Comparison of ENCODE assay signal across 12 cellular contexts in the genomic region with DNA sequence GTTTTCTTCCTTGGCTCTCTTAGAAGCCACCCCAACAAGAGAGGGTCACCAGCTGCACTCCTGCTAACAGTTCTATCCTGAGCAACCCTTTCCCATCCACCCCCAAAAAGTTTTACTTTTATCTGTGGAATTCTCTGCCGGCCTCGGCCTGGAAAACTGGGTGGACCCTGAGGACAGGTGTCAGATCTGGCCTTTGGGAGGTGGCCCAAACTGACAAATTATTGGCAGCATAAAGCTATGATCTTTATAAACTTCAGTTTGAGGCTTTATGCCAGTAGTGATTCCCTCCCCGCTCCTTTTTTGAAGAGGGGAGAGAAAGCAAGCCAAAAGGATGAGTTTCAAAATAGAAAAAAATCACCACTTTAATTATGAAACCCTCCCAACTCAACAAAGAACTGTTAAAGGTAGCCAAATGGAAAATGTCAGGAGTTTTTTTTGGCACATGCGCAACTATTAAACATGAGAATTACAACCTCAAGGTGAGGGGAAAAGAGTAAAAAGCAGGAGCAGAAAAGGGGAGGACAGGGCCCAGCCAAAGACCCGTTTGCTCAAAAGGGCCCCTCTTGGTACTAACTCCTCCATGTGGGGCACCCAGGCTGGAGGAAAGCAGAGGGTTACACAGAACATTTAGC. TPM values are rescaled to one million over a fixed set of nuclear protein-coding genes. Genes with fewer than 3 reads are reported as not detected.
A peak's percentile ranks its signal among the peaks of the same experiment; 100 is the strongest.
DNase-seq lines count a peak whose midpoint lies in the region; ATAC-seq and TF ChIP-seq lines count a peak whose summit lies in the region.
"Had no signal": no experiment of that assay in that cellular context is flagged by ENCODE, and none has a peak within 500 bp of the region (broad histone marks: within the 10 kb centered on the region; RNA-seq: fewer than 3 reads in every experiment).

No MANE protein-coding gene starts in this region.

- H3K4me1 ChIP-seq in fibroblast of lung (ENCODE audit: control insufficient read depth, extremely low read depth, insufficient read depth, low read length), result peaks cover 24% of the 10 kb centered on the region

- no peaks in the 10 kb centered on the region for H3K36me3 ChIP-seq in SK-N-MC (ENCODE audit: insufficient read depth, low read length)
- no peaks in the 10 kb centered on the region for H3K36me3 ChIP-seq in fibroblast of lung (ENCODE audit: control insufficient read depth, insufficient read depth, low read length)

- no peaks in the 10 kb centered on the region for H4K20me1 ChIP-seq in fibroblast of lung (ENCODE audit: control insufficient read depth, extremely low read depth, insufficient read depth, low read length)

- H3K9me3 ChIP-seq in SK-N-MC (ENCODE audit: low read depth, low read length) (no peaks in the 10 kb centered on the region), fibroblast of lung (ENCODE audit: control insufficient read depth, insufficient read depth, low read depth, low read length) (no peaks in the 10 kb centered on the region)

- peaks cover 69% of the 10 kb centered on the region for H3K79me2 ChIP-seq in fibroblast of lung (ENCODE audit: control insufficient read depth, insufficient read depth, low read length)

- CTCF ChIA-PET in activated naive CD4-positive, alpha-beta T cell treated with anti-CD3 and anti-CD28 coated beads for 36 hours (lab: Charles Lee), result interaction anchor here (0.7 to 5.5 kb wide), 5 partner anchors 32 to 226 kb away, joined by 3 to 36 read pairs (median 4); no protein-coding TSS in a partner anchor

- peak overlapping the region; percentile 79 for H3K27ac Mint-ChIP-seq in activated naive CD4-positive, alpha-beta T cell treated with anti-CD3 and anti-CD28 coated beads for 36 hours
- H3K27ac Mint-ChIP-seq in stimulated activated naive CD8-positive, alpha-beta T cell treated with anti-CD3 and anti-CD28 coated beads, Interleukin-15, amount 100 ng/mL, for 72 hours, result peak overlapping the region; percentile 77 to 97

- intact Hi-C loops in activated naive CD4-positive, alpha-beta T cell treated with anti-CD3 and anti-CD28 coated beads for 36 hours (cut with micrococcal nuclease), result loop anchor here (1.0 to 5.0 kb wide), 11 partner anchors 21 to 565 kb away; partner anchors contain the start of genes FBXW11, STK10 and UBTD2

- no peak for DNase-seq in activated naive CD4-positive, alpha-beta T cell treated with anti-CD3 and anti-CD28 coated beads for 36 hours
- no peak for DNase-seq in activated naive CD4-positive, alpha-beta T cell treated with anti-CD3 and anti-CD28 coated beads, Interleukin-2, amount 50 U/mL, for 16 hours
- DNase-seq in SK-N-MC (ENCODE audit: low read depth, low spot score) (no peak), fibroblast of lung (ENCODE audit: low read depth in 2 of 2) (no peak), NCI-H2227 treated with DMSO at 0.1 percent for 48 hours (lab: John Stamatoyannopoulos, UW) (no peak), 8988T (no peak), nucleus accumbens (lab: John Stamatoyannopoulos, UW) (no peak)
- no peak for DNase-seq in stimulated activated naive CD8-positive, alpha-beta T cell treated with anti-CD3 and anti-CD28 coated beads, Interleukin-15, amount 100 ng/mL, for 72 hours
- DNase-seq: activated gamma-delta T cell; effector CD4-positive, alpha-beta T cell; glutamatergic neuron; NCI-H2081 treated with DMSO at 0.1 percent for 48 hours had no signal

- H3K4me1 Mint-ChIP-seq in activated naive CD4-positive, alpha-beta T cell treated with anti-CD3 and anti-CD28 coated beads for 36 hours (ENCODE audit: low read depth), result peaks cover 84% of the 10 kb centered on the region
- peaks cover 89% of the 10 kb centered on the region for H3K4me1 Mint-ChIP-seq in stimulated activated naive CD8-positive, alpha-beta T cell treated with anti-CD3 and anti-CD28 coated beads, Interleukin-15, amount 100 ng/mL, for 72 hours

- H3K36me3 Mint-ChIP-seq in activated naive CD4-positive, alpha-beta T cell treated with anti-CD3 and anti-CD28 coated beads for 36 hours (ENCODE audit: low read depth), result no peaks in the 10 kb centered on the region

- H3K9ac ChIP-seq in SK-N-MC (ENCODE audit: insufficient read length) (no peak overlapping the region), fibroblast of lung (ENCODE audit: insufficient read depth, low read length) (no peak overlapping the region)

- TF ChIP-seq CTCF in fibroblast of lung (conservative IDR thresholded peaks at IDR 0.05 in 1 of 2, IDR thresholded peaks at IDR 0.05 in 1 of 2; ENCODE audit: low read depth in 1 of 2, low read length in 2 of 2), result no peak

- peak overlapping the region; percentile 33 for H3K4me2 ChIP-seq in fibroblast of lung (ENCODE audit: extremely low read depth, insufficient read depth, low read length)

- H3K27me3 Mint-ChIP-seq in activated naive CD4-positive, alpha-beta T cell treated with anti-CD3 and anti-CD28 coated beads for 36 hours (ENCODE audit: low read depth), result no peaks in the 10 kb centered on the region
- no peaks in the 10 kb centered on the region for H3K27me3 Mint-ChIP-seq in stimulated activated naive CD8-positive, alpha-beta T cell treated with anti-CD3 and anti-CD28 coated beads, Interleukin-15, amount 100 ng/mL, for 72 hours

- H3K4me3 ChIP-seq in SK-N-MC (no peak overlapping the region), fibroblast of lung (replicated peaks in 1 of 4; ENCODE audit: control extremely low read depth in 1 of 4, insufficient read depth in 1 of 4, low read depth in 3 of 4, low read length in 4 of 4) (no peak overlapping the region)

- H3K27ac ChIP-seq in SK-N-MC, result peak overlapping the region; percentile 35; the same call in 1 of the 2 replicates
- H3K27ac ChIP-seq in fibroblast of lung (ENCODE audit: insufficient read depth, low read length), result no peak overlapping the region

- no peaks in the 10 kb centered on the region for H3K9me3 Mint-ChIP-seq in activated naive CD4-positive, alpha-beta T cell treated with anti-CD3 and anti-CD28 coated beads for 36 hours
- no peaks in the 10 kb centered on the region for H3K9me3 Mint-ChIP-seq in stimulated activated naive CD8-positive, alpha-beta T cell treated with anti-CD3 and anti-CD28 coated beads, Interleukin-15, amount 100 ng/mL, for 72 hours

- H2AFZ ChIP-seq in fibroblast of lung (ENCODE audit: low read length), result no peak overlapping the region

- H3K4me3 Mint-ChIP-seq in activated naive CD4-positive, alpha-beta T cell treated with anti-CD3 and anti-CD28 coated beads for 36 hours, result peak overlapping the region; percentile 22
- H3K4me3 Mint-ChIP-seq in stimulated activated naive CD8-positive, alpha-beta T cell treated with anti-CD3 and anti-CD28 coated beads, Interleukin-15, amount 100 ng/mL, for 72 hours, result peak overlapping the region; percentile 68 to 69

- no peaks in the 10 kb centered on the region for H3K27me3 ChIP-seq in fibroblast of lung (ENCODE audit: control insufficient read depth, insufficient read depth, low read length)

- ATAC-seq in stimulated activated naive CD8-positive, alpha-beta T cell treated with anti-CD3 and anti-CD28 coated beads, Interleukin-15, amount 100 ng/mL, for 72 hours, result no peak

RNA-seq across cellular contexts. Expression of gene FBXW11, which starts 49.5 kb away (rescaled TPM):
- 10 to 100 TPM; 32.8 to 35.5 TPM for total RNA-seq in activated naive CD4-positive, alpha-beta T cell treated with anti-CD3 and anti-CD28 coated beads for 36 hours
- total RNA-seq in fibroblast of lung, result 96.3 and 113 TPM in 2 replicates
- 42.7 and 52.6 TPM in 2 replicates for polyA plus RNA-seq in fibroblast of lung
- polyA plus RNA-seq in fibroblast of lung (2012), result 32.8 and 33.3 TPM in 2 replicates
- 109 and 130 TPM in 2 replicates for polyA minus RNA-seq in fibroblast of lung (ENCODE audit: low replicate concordance)
